8 cellular contexts compared by ENCODE assay signal in the genomic region with DNA sequence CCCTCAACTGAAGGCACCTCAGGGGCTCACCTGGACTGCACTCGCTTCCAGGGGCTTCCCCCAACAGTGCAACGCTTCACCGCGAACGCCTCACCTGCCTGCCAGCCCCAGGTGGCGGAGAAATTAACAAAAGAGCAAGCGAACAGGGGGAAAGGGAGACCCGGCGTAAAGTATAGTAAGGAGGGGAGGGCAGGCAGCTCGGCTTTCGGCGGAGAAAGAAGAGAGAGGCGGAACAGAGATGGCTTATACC. TPM values are rescaled to one million over a fixed set of nuclear protein-coding genes. Genes with fewer than 3 reads are reported as not detected.
A peak's percentile ranks its signal among the peaks of the same experiment; 100 is the strongest.
DNase-seq lines count a peak whose midpoint lies in the region; ATAC-seq and TF ChIP-seq lines count a peak whose summit lies in the region.

No MANE protein-coding gene starts in this region.

- H4K20me1 ChIP-seq in hepatocyte (ENCODE audit: insufficient read depth, poor library complexity, severe bottlenecking) = peaks cover 15% of the 10 kb centered on the region

- DNase-seq in activated T-helper 2 cell treated with anti-CD3 and anti-CD28 coated beads, Interferon-gamma antibody, Interleukin-2, Interleukin-4, amounts not matched to agents 10 μg/mL and 5 μg/mL and 100 μg/mL, durations not matched to agents 14 hours and 24 hours and 36 hours (ENCODE audit: low spot score) = no peak
- DNase-seq in hepatocyte (ENCODE audit: low spot score) (no peak), cerebellum (ENCODE audit: low spot score) (no peak), SK-N-DZ (ENCODE audit: low spot score) (no peak)
- DNase-seq in stimulated activated naive CD4-positive, alpha-beta T cell treated with Interleukin-2 at 50 U/mL for 16 hours (lab: John Stamatoyannopoulos, UW) = peak; percentile 21
- no peak for DNase-seq in activated CD8-positive, alpha-beta memory T cell treated with anti-CD3 and anti-CD28 coated beads, Interleukin-2, amount 50 U/mL, for 48 hours

- peak overlapping the region; percentile 77 for H2AFZ ChIP-seq in hepatocyte

- H3K27me3 Mint-ChIP-seq in activated T-helper 2 cell treated with anti-CD3 and anti-CD28 coated beads, Interferon-gamma antibody, Interleukin-2, Interleukin-4, amounts not matched to agents 10 μg/mL and 5 μg/mL and 100 μg/mL, durations not matched to agents 14 hours and 24 hours and 36 hours (ENCODE audit: low read depth) = peaks cover 61% of the 10 kb centered on the region

- ATAC-seq in GM18861 (IDR thresholded peaks at IDR 0.05; ENCODE audit: unreplicated experiment) (peak; percentile 2), HG03039 (IDR thresholded peaks at IDR 0.05; ENCODE audit: unreplicated experiment) (peak; percentile 8)

- peak overlapping the region; percentile 99 for H3K27ac ChIP-seq in hepatocyte

- H3K4me3 ChIP-seq in hepatocyte = peak overlapping the region; percentile 98

- peaks cover 20% of the 10 kb centered on the region for H3K36me3 Mint-ChIP-seq in activated T-helper 2 cell treated with anti-CD3 and anti-CD28 coated beads, Interferon-gamma antibody, Interleukin-2, Interleukin-4, amounts not matched to agents 10 μg/mL and 5 μg/mL and 100 μg/mL, durations not matched to agents 14 hours and 24 hours and 36 hours (ENCODE audit: low read depth)

- peak overlapping the region; percentile 87 for H3K27ac Mint-ChIP-seq in activated T-helper 2 cell treated with anti-CD3 and anti-CD28 coated beads, Interferon-gamma antibody, Interleukin-2, Interleukin-4, amounts not matched to agents 10 μg/mL and 5 μg/mL and 100 μg/mL, durations not matched to agents 14 hours and 24 hours and 36 hours

- peaks cover 35% of the 10 kb centered on the region for H3K4me1 Mint-ChIP-seq in activated T-helper 2 cell treated with anti-CD3 and anti-CD28 coated beads, Interferon-gamma antibody, Interleukin-2, Interleukin-4, amounts not matched to agents 10 μg/mL and 5 μg/mL and 100 μg/mL, durations not matched to agents 14 hours and 24 hours and 36 hours (ENCODE audit: low read depth)

- peaks cover 50% of the 10 kb centered on the region for H3K79me2 ChIP-seq in hepatocyte

- peak overlapping the region; percentile 94 for H3K4me2 ChIP-seq in hepatocyte

- 0% methylated on average over 13 of the region's 13 CpGs for WGBS in hepatocyte (ENCODE audit: low lambda C conversion rate, missing lambda C conversion rate)

- intact Hi-C loops in activated T-helper 2 cell treated with anti-CD3 and anti-CD28 coated beads, Interferon-gamma antibody, Interleukin-2, Interleukin-4, amounts not matched to agents 10 μg/mL and 5 μg/mL and 100 μg/mL, durations not matched to agents 14 hours and 24 hours and 36 hours (cut with micrococcal nuclease) = loop anchor here (2.0 to 5.0 kb wide), 4 partner anchors 40 to 125 kb away; no protein-coding TSS in a partner anchor

- H3K36me3 ChIP-seq in hepatocyte (replicated peaks; ENCODE audit: insufficient read depth, low read depth) = no peaks in the 10 kb centered on the region

- H3K4me3 Mint-ChIP-seq in activated T-helper 2 cell treated with anti-CD3 and anti-CD28 coated beads, Interferon-gamma antibody, Interleukin-2, Interleukin-4, amounts not matched to agents 10 μg/mL and 5 μg/mL and 100 μg/mL, durations not matched to agents 14 hours and 24 hours and 36 hours (ENCODE audit: low read depth) = peak overlapping the region; percentile 97

- H3K27me3 ChIP-seq in hepatocyte = no peaks in the 10 kb centered on the region

- peaks cover 21% of the 10 kb centered on the region for H3K4me1 ChIP-seq in hepatocyte (ENCODE audit: insufficient read depth)

- H3K9me3 Mint-ChIP-seq in activated T-helper 2 cell treated with anti-CD3 and anti-CD28 coated beads, Interferon-gamma antibody, Interleukin-2, Interleukin-4, amounts not matched to agents 10 μg/mL and 5 μg/mL and 100 μg/mL, durations not matched to agents 14 hours and 24 hours and 36 hours = no peaks in the 10 kb centered on the region

- H3K9me3 ChIP-seq in hepatocyte (ENCODE audit: low read depth) = no peaks in the 10 kb centered on the region

- no peaks in the 10 kb centered on the region for H3K9me2 ChIP-seq in hepatocyte (replicated peaks; ENCODE audit: insufficient read depth)

- no peak for TF ChIP-seq CTCF in hepatocyte (IDR thresholded peaks at IDR 0.05; ENCODE audit: poor library complexity)

RNA-seq across cellular contexts. Expression of gene MB21D2, which starts 0.5 kb away (rescaled TPM):
- total RNA-seq in activated T-helper 2 cell treated with anti-CD3 and anti-CD28 coated beads, Interferon-gamma antibody, Interleukin-2, Interleukin-4, amounts not matched to agents 10 μg/mL and 5 μg/mL and 100 μg/mL, durations not matched to agents 14 hours and 24 hours and 36 hours = 17.7 TPM in 2 replicates
- total RNA-seq in hepatocyte = 22.1 and 23.0 TPM in 2 replicates
- polyA plus RNA-seq in hepatocyte = 7.6 and 9.1 TPM in 2 replicates
- 41.1 TPM for total RNA-seq in cerebellum
- polyA plus RNA-seq in SK-N-DZ (2014; cell fraction: cytosol; rRNA removed) = 2.0 and 2.7 TPM in 2 replicates
- polyA plus RNA-seq in SK-N-DZ (2014; cell fraction: nucleus; rRNA removed) = 0.33 and 1.7 TPM in 2 replicates
